Comparison of ENCODE assay signal across 12 cellular contexts in the genomic region with DNA sequence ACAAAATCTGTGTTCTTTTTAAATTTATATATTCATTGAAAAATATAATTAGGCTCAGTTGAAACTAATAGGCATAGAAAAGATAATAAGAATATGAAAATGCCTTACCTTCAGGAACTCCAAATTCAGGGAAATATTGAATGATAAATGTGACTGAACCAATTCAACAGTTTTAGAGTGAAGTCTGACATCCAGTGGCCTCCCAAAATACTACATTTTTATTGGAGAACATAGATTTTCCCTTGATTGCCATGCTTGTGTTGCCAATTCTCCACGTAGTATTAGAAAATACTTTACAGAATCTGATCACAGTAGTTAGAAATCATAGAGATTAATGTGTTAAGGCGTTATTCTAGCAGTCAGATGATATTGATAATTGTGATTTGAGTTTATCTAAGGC.
DNase-seq lines count a peak whose midpoint lies in the region; TF ChIP-seq lines count a peak whose summit lies in the region.
"Had no signal": no experiment of that assay in that cellular context is flagged by ENCODE, and none has a peak within 500 bp of the region (broad histone marks: within the 10 kb centered on the region; RNA-seq: fewer than 3 reads in every experiment).

No MANE protein-coding gene starts in this region.

- H3K27ac Mint-ChIP-seq in activated T-helper 2 cell treated with anti-CD3 and anti-CD28 coated beads, Interferon-gamma antibody, Interleukin-2, Interleukin-4, amounts not matched to agents 10 μg/mL and 5 μg/mL and 100 μg/mL, durations not matched to agents 14 hours and 24 hours and 36 hours = no peak overlapping the region
- H3K27ac Mint-ChIP-seq: brain had no signal

- H3K4me1 Mint-ChIP-seq in activated T-helper 2 cell treated with anti-CD3 and anti-CD28 coated beads, Interferon-gamma antibody, Interleukin-2, Interleukin-4, amounts not matched to agents 10 μg/mL and 5 μg/mL and 100 μg/mL, durations not matched to agents 14 hours and 24 hours and 36 hours (ENCODE audit: low read depth) = peaks cover 10% of the 10 kb centered on the region
- H3K4me1 Mint-ChIP-seq: naive B cell had no signal

- no peak overlapping the region for H3K4me3 Mint-ChIP-seq in activated T-helper 2 cell treated with anti-CD3 and anti-CD28 coated beads, Interferon-gamma antibody, Interleukin-2, Interleukin-4, amounts not matched to agents 10 μg/mL and 5 μg/mL and 100 μg/mL, durations not matched to agents 14 hours and 24 hours and 36 hours (ENCODE audit: low read depth)
- H3K4me3 Mint-ChIP-seq: brain, naive B cell had no signal

- WGBS in tibial nerve, 2 donors = 21 to 36% methylated on average over 2 of the region's 2 CpGs

- DNase-seq in NOMO-1 treated with DMSO at 0.1 percent for 48 hours (lab: John Stamatoyannopoulos, UW; ENCODE audit: unreplicated experiment) = peak; percentile 20
- no peak for DNase-seq in NOMO-1 (lab: John Stamatoyannopoulos, UW; ENCODE audit: unreplicated experiment in 2 of 2)
- peak; percentile 10 for DNase-seq in RPMI7951 (ENCODE audit: low read depth)
- DNase-seq in fibroblast of peridontal ligament (ENCODE audit: extremely low read depth) = peak; percentile 42
- no peak for DNase-seq in tibial nerve (ENCODE audit: low spot score in 2 of 2)
- no peak for DNase-seq in posterior cingulate gyrus
- no peak for DNase-seq in activated T-cell treated with anti-CD3 and anti-CD28 coated beads, Interleukin-2, amount 50 U/mL, for 1 hour
- no peak for DNase-seq in activated T-helper 2 cell treated with anti-CD3 and anti-CD28 coated beads, Interferon-gamma antibody, Interleukin-2, Interleukin-4, amounts not matched to agents 10 μg/mL and 5 μg/mL and 100 μg/mL, durations not matched to agents 14 hours and 24 hours and 36 hours (ENCODE audit: low spot score)
- DNase-seq: activated CD8-positive, alpha-beta memory T cell treated with anti-CD3 and anti-CD28 coated beads for 24 hours; naive B cell; NCI-H1436 treated with DMSO at 0.1 percent for 48 hours had no signal

- no peak overlapping the region for H3K4me3 ChIP-seq in tibial nerve

- H3K9me3 ChIP-seq in tibial nerve = no peaks in the 10 kb centered on the region

- H3K36me3 ChIP-seq in tibial nerve = no peaks in the 10 kb centered on the region

- intact Hi-C loops in posterior cingulate gyrus (cut with DNase I) = loop anchor here (2.0 to 10.0 kb wide), 2 partner anchors 1428 to 1616 kb away; no protein-coding TSS in a partner anchor
- intact Hi-C loops in activated T-helper 2 cell treated with anti-CD3 and anti-CD28 coated beads, Interferon-gamma antibody, Interleukin-2, Interleukin-4, amounts not matched to agents 10 μg/mL and 5 μg/mL and 100 μg/mL, durations not matched to agents 14 hours and 24 hours and 36 hours (cut with micrococcal nuclease) = loop anchor here (5.0 to 10.0 kb wide), 3 partner anchors 94 to 1516 kb away; a partner anchor contains a TSS

- H3K36me3 Mint-ChIP-seq in activated T-helper 2 cell treated with anti-CD3 and anti-CD28 coated beads, Interferon-gamma antibody, Interleukin-2, Interleukin-4, amounts not matched to agents 10 μg/mL and 5 μg/mL and 100 μg/mL, durations not matched to agents 14 hours and 24 hours and 36 hours (ENCODE audit: low read depth) = no peaks in the 10 kb centered on the region
- H3K36me3 Mint-ChIP-seq: brain, naive B cell had no signal

- no peak for TF ChIP-seq EP300 in tibial nerve (IDR thresholded peaks at IDR 0.05)

- no peaks in the 10 kb centered on the region for H3K27me3 ChIP-seq in tibial nerve

- H3K9me3 Mint-ChIP-seq in activated T-helper 2 cell treated with anti-CD3 and anti-CD28 coated beads, Interferon-gamma antibody, Interleukin-2, Interleukin-4, amounts not matched to agents 10 μg/mL and 5 μg/mL and 100 μg/mL, durations not matched to agents 14 hours and 24 hours and 36 hours = no peaks in the 10 kb centered on the region
- H3K9me3 Mint-ChIP-seq: brain, naive B cell had no signal

- no peak overlapping the region for H3K27ac ChIP-seq in tibial nerve

- peak in 3 of 5 experiments; percentile 9 to 23 (median 17) for TF ChIP-seq CTCF in tibial nerve (IDR thresholded peaks at IDR 0.05)

- H3K27me3 Mint-ChIP-seq in activated T-helper 2 cell treated with anti-CD3 and anti-CD28 coated beads, Interferon-gamma antibody, Interleukin-2, Interleukin-4, amounts not matched to agents 10 μg/mL and 5 μg/mL and 100 μg/mL, durations not matched to agents 14 hours and 24 hours and 36 hours (ENCODE audit: low read depth) = peaks cover 3% of the 10 kb centered on the region

- no peak for TF ChIP-seq POLR2A in tibial nerve (IDR thresholded peaks at IDR 0.05)

- no peaks in the 10 kb centered on the region for H3K4me1 ChIP-seq in tibial nerve

Comparison
In these comparisons a context has a peak if more than half of its experiments do, and no peak if none do; other contexts are left out.
1. DNase-seq: peak in NOMO-1 treated with DMSO at 0.1 percent for 48 hours (single experiment), RPMI7951 (single experiment) and fibroblast of peridontal ligament (single experiment); none in NOMO-1 (0 of 2), tibial nerve (0 of 2), posterior cingulate gyrus (0 of 10), activated T-cell treated with anti-CD3 and anti-CD28 coated beads, Interleukin-2, amount 50 U/mL, for 1 hour (single experiment) and activated T-helper 2 cell treated with anti-CD3 and anti-CD28 coated beads, Interferon-gamma antibody, Interleukin-2, Interleukin-4, amounts not matched to agents 10 μg/mL and 5 μg/mL and 100 μg/mL, durations not matched to agents 14 hours and 24 hours and 36 hours (single experiment).